ENCODE assay signal across 8 cellular contexts in genomic region chr15:64841258-64842098, GRCh38. TPM values are rescaled to one million over a fixed set of nuclear protein-coding genes. Genes with fewer than 3 reads are reported as not detected.
A peak's percentile ranks its signal among the peaks of the same experiment; 100 is the strongest.
DNase-seq lines count a peak whose midpoint lies in the region; ATAC-seq and TF ChIP-seq lines count a peak whose summit lies in the region.

A gene with protein sequence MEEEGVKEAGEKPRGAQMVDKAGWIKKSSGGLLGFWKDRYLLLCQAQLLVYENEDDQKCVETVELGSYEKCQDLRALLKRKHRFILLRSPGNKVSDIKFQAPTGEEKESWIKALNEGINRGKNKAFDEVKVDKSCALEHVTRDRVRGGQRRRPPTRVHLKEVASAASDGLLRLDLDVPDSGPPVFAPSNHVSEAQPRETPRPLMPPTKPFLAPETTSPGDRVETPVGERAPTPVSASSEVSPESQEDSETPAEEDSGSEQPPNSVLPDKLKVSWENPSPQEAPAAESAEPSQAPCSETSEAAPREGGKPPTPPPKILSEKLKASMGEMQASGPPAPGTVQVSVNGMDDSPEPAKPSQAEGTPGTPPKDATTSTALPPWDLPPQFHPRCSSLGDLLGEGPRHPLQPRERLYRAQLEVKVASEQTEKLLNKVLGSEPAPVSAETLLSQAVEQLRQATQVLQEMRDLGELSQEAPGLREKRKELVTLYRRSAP (plus strand): TSS chr15:64841915. CDS start chr15:64842017, 102 bp downstream.

- POLR2A ChIA-PET in T-cell (lab: Charles Lee) = interaction anchor here (0.5 to 2.1 kb wide), 4 partner anchors 39 to 1052 kb away, joined by 3 to 8 read pairs (median 5); no protein-coding TSS in a partner anchor

- TF ChIP-seq EP300 in transverse colon (IDR thresholded peaks at IDR 0.05; ENCODE audit: low read depth) = no peak

- H3K36me3 Mint-ChIP-seq in T-cell = no peaks in the 10 kb centered on the region

- peaks cover 0 to 19% (median 0%) of the 10 kb centered on the region in 9 donors for H3K36me3 ChIP-seq in heart left ventricle
- no peaks in the 10 kb centered on the region for H3K36me3 ChIP-seq in transverse colon

- in situ Hi-C loops in transverse colon (cut with MboI; ENCODE audit: low pct_ligation_motif_present in 1 of 4, low pct_unique_long_range_greater_than_20kb in 1 of 4, low sequenced_read_pairs in 3 of 4) = loop anchor here in 1 of 4 donors (10.0 kb wide), 1 partner anchor 53 kb away; no protein-coding TSS in a partner anchor

- H3K4me1 ChIP-seq in heart left ventricle (peaks cover 6 to 64% (median 36%) of the 10 kb centered on the region in 12 donors), transverse colon (peaks cover 11 to 48% (median 26%) of the 10 kb centered on the region in 4 donors)

- H3K27ac ChIP-seq in adipose tissue (ENCODE audit: low read depth, low read length) (peak within 1 kb of the TSS; percentile 79), heart left ventricle (peak within 1 kb of the TSS; percentile 89 to 98 (median 96)), transverse colon (peak within 1 kb of the TSS; percentile 89 to 96 (median 94))

- peak; percentile 29 for TF ChIP-seq CTCF in GM12865 (IDR thresholded peaks at IDR 0.05; ENCODE audit: insufficient read depth, low read depth, low read length, missing control alignments)
- TF ChIP-seq CTCF in heart left ventricle (IDR thresholded peaks at IDR 0.05) = peak in 4 of 12 donors; percentile 19 to 39 (median 32)
- TF ChIP-seq CTCF in transverse colon (IDR thresholded peaks at IDR 0.05) = peak in 1 of 5 experiments; percentile 6

- DNase-seq in GM12865 (ENCODE audit: low read depth) (peak; percentile 95), NCI-H1417 (lab: John Stamatoyannopoulos, UW) (peak; percentile 61 to 92 (median 88)), T-cell (peak; percentile 75 to 93 (median 84)), heart left ventricle (peak; percentile 97 to 98 (median 98)), pons (ENCODE audit: low spot score) (peak; percentile 90), transverse colon (peak; percentile 95)

- peak within 1 kb of the TSS; percentile 92 to 95 for H3K27ac Mint-ChIP-seq in T-cell

- H3K27me3 Mint-ChIP-seq in T-cell = no peaks in the 10 kb centered on the region

- no peaks in the 10 kb centered on the region for H3K9me3 Mint-ChIP-seq in T-cell

- H3K4me1 Mint-ChIP-seq in T-cell = peaks cover 77 to 86% (median 83%) of the 10 kb centered on the region in 3 donors

- intact Hi-C loops in heart left ventricle (cut with DNase I) (loop anchor here in 9 of 10 donors (2.0 to 5.0 kb wide), 5 partner anchors 51 to 146 kb away; partner anchors contain the start of gene SPG21 (in 1 of the 9)), transverse colon (cut with DNase I; ENCODE audit: low total_unique reads) (loop anchor here (5.0 kb wide), 1 partner anchor 66 kb away; no protein-coding TSS in a partner anchor)

- H3K4me3 Mint-ChIP-seq in T-cell = peak within 1 kb of the TSS; percentile 87 to 96 (median 94)

- H3K4me3 ChIP-seq in GM12865 (ENCODE audit: low read depth, low read length) = peak within 1 kb of the TSS; percentile 93
- H3K4me3 ChIP-seq in heart left ventricle = peak within 1 kb of the TSS; percentile 86 to 100 (median 97)
- H3K4me3 ChIP-seq in transverse colon = peak within 1 kb of the TSS; percentile 69 to 100 (median 88)

- CTCF ChIA-PET in T-cell (lab: Charles Lee) = interaction anchor here (0.5 to 2.3 kb wide), 5 partner anchors 40 to 344 kb away, joined by 3 to 16 read pairs (median 4); partner anchors contain the start of gene CLPX (in 1 of the 2)

- ATAC-seq in HG02642 (IDR thresholded peaks at IDR 0.05; ENCODE audit: poor library complexity, unreplicated experiment) (peak; percentile 71), T-cell (replicated peaks in 1 of 4) (peak; percentile 80 to 83 (median 82)), heart left ventricle (peak; percentile 82 to 92 (median 88))

- 1% methylated on average over 65 to 79 of the region's 79 CpGs for WGBS in adipose tissue, 3 donors
- WGBS in heart left ventricle, 4 donors = 1 to 2% (median 1%) methylated on average over 11 to 79 of the region's 79 CpGs
- 0 to 1% methylated on average over 10 to 50 of the region's 79 CpGs for whole genome bisulfite sequencing in transverse colon (ENCODE audit: low coverage in 1 of 2), 2 donors

- TF ChIP-seq POLR2A in heart left ventricle (IDR thresholded peaks at IDR 0.05) = peak in 1 of 2 donors; percentile 89
- TF ChIP-seq POLR2A in transverse colon (IDR thresholded peaks at IDR 0.05) = peak; percentile 72

- H3K27me3 ChIP-seq in heart left ventricle = no peaks in the 10 kb centered on the region
- peaks cover 3% of the 10 kb centered on the region for H3K27me3 ChIP-seq in transverse colon

- H3K9me3 ChIP-seq in heart left ventricle (no peaks in the 10 kb centered on the region), transverse colon (no peaks in the 10 kb centered on the region)

RNA-seq across cellular contexts. Expression of the gene that starts here (rescaled TPM):
- total RNA-seq in T-cell (10 to 100 TPM in 4 of 5 donors, 1 to 10 TPM in 1; 9.2 to 22.7 (median 17.1) TPM), heart left ventricle (10 to 100 TPM in 3 of 9 donors, 1 to 10 TPM in 6; 7.0 to 50.8 (median 9.2) TPM), transverse colon (10 to 100 TPM in 2 of 4 donors, 1 to 10 TPM in 2; 4.6 to 12.3 (median 9.8) TPM)
- polyA plus RNA-seq in adipose tissue (10 to 100 TPM in 2 of 3 donors, 1 to 10 TPM in 1; 7.2 to 63.6 (median 58.9) TPM), heart left ventricle (10 to 100 TPM in 1 of 2 donors, 1 to 10 TPM in 1; 5.3 to 13.4 TPM)

Comparison
In these comparisons a context has a peak if more than half of its experiments do, and no peak if none do; other contexts are left out.
1. Peak in every context shown above with its lines: DNase-seq, ATAC-seq, H3K4me3 ChIP-seq and H3K27ac ChIP-seq.